24 cellular contexts compared by ENCODE assay signal in genomic region chr5:98785244-98785643, GRCh38. TPM values are rescaled to one million over a fixed set of nuclear protein-coding genes. Genes with fewer than 3 reads are reported as not detected.
DNase-seq lines count a peak whose midpoint lies in the region; ATAC-seq, FAIRE-seq and TF ChIP-seq lines count a peak whose summit lies in the region.
"Had no signal": no experiment of that assay in that cellular context is flagged by ENCODE, and none has a peak within 500 bp of the region (broad histone marks: within the 10 kb centered on the region; RNA-seq: fewer than 3 reads in every experiment).

No MANE protein-coding gene starts in this region.

- H3K4me1 Mint-ChIP-seq in WTC11 (peaks cover 84% of the 10 kb centered on the region), glutamatergic neuron (ENCODE audit: low read depth, unreplicated experiment) (peaks cover 39% of the 10 kb centered on the region)
- H3K4me1 Mint-ChIP-seq: central memory CD8-positive, alpha-beta T cell had no signal

- no peaks in the 10 kb centered on the region for H3K36me3 ChIP-seq in small intestine (ENCODE audit: control insufficient read depth in 2 of 2, insufficient read depth in 2 of 2, low read length in 2 of 2)

- no peak for FAIRE-seq in small intestine (lab: Jason Lieb, UNC)
- FAIRE-seq: GM12891 had no signal

- 11 to 51% (median 37%) methylated on average over 3 of the region's 3 CpGs for WGBS in small intestine, 3 donors

- no peak overlapping the region for H3K4me3 ChIP-seq in small intestine (ENCODE audit: low read depth in 1 of 2, low read length in 2 of 2)
- H3K4me3 ChIP-seq: thoracic aorta had no signal

- CTCF ChIA-PET in WTC11 (lab: Charles Lee): no interaction called here

- H3K27ac ChIP-seq in small intestine (ENCODE audit: low read depth in 1 of 2, low read length in 1 of 2): no peak overlapping the region
- H3K27ac ChIP-seq: thoracic aorta had no signal

- H3K9me3 ChIP-seq in small intestine (ENCODE audit: control insufficient read depth, low read depth): no peaks in the 10 kb centered on the region
- H3K9me3 ChIP-seq: thoracic aorta had no signal

- H3K9me3 Mint-ChIP-seq in WTC11 (no peaks in the 10 kb centered on the region), glutamatergic neuron (ENCODE audit: unreplicated experiment) (no peaks in the 10 kb centered on the region)
- H3K9me3 Mint-ChIP-seq: activated CD8-positive, alpha-beta T cell treated with anti-CD3 and anti-CD28 coated beads for 36 hours; CD8-positive, alpha-beta memory T cell; central memory CD8-positive, alpha-beta T cell; naive B cell had no signal

- intact Hi-C loops in posterior cingulate gyrus (cut with DNase I): no loop called here

- H3K27ac Mint-ChIP-seq in WTC11 (peak overlapping the region; percentile 10; the same call in 1 of the 2 replicates), glutamatergic neuron (ENCODE audit: unreplicated experiment) (no peak overlapping the region)
- H3K27ac Mint-ChIP-seq: activated CD8-positive, alpha-beta T cell treated with anti-CD3 and anti-CD28 coated beads for 36 hours had no signal

- H3K36me3 Mint-ChIP-seq in WTC11: peaks cover 41% of the 10 kb centered on the region
- no peaks in the 10 kb centered on the region for H3K36me3 Mint-ChIP-seq in glutamatergic neuron (ENCODE audit: unreplicated experiment)

- POLR2A ChIA-PET in WTC11 (lab: Charles Lee): no interaction called here

- no peaks in the 10 kb centered on the region for H3K27me3 ChIP-seq in small intestine (ENCODE audit: control insufficient read depth in 2 of 2, insufficient read depth in 2 of 2, low read length in 2 of 2)

- peaks cover 2 to 11% of the 10 kb centered on the region in 2 donors for H3K4me1 ChIP-seq in small intestine (ENCODE audit: control insufficient read depth in 2 of 2, insufficient read depth in 1 of 2, low read depth in 1 of 2, low read length in 1 of 2)

- ATAC-seq in WTC11: no peak; the same call in 1 of the 2 replicates
- ATAC-seq: activated CD8-positive, alpha-beta T cell treated with anti-CD3 and anti-CD28 coated beads for 36 hours had no signal

- peak; percentile 13 for DNase-seq in ELR (ENCODE audit: low read depth)
- DNase-seq in WTC11 (ENCODE audit: low spot score): no peak
- DNase-seq in glutamatergic neuron: no peak
- DNase-seq in small intestine: peak; percentile 4
- DNase-seq in posterior cingulate gyrus: no peak
- no peak for DNase-seq in NK-92 treated with Interleukin-12 subunit alpha and Interleukin-12 subunit beta, amount 100 ng/mL, for 24 hours (lab: John Stamatoyannopoulos, UW)
- DNase-seq in T-helper 2 cell: no peak
- DNase-seq in DMS153 treated with DMSO at 0.1 percent for 48 hours (lab: John Stamatoyannopoulos, UW; ENCODE audit: unreplicated experiment): no peak
- DNase-seq: activated CD8-positive, alpha-beta T cell treated with anti-CD3 and anti-CD28 coated beads for 36 hours; activated naive CD4-positive, alpha-beta T cell treated with Interleukin-2 at 50 U/mL for 16 hours; activated T-cell treated with anti-CD3 and anti-CD28 coated beads for 4 hours; anterior cingulate cortex; CD8-positive, alpha-beta memory T cell; DMS79; KG1; kidney glomerular epithelial cell; naive B cell; NCI-H1694 treated with DMSO at 0.1 percent for 48 hours; NCI-H526 treated with DMSO at 0.1 percent for 48 hours; stimulated activated CD4-positive, alpha-beta T cell treated with anti-CD3 and anti-CD28 coated beads, Interleukin-1b, Interleukin-23, amount 100 ng/mL, for 48 hours; T1000 had no signal

- H3K27me3 Mint-ChIP-seq in WTC11 (ENCODE audit: low read depth): no peaks in the 10 kb centered on the region
- no peaks in the 10 kb centered on the region for H3K27me3 Mint-ChIP-seq in glutamatergic neuron (ENCODE audit: unreplicated experiment)
- H3K27me3 Mint-ChIP-seq: activated CD8-positive, alpha-beta T cell treated with anti-CD3 and anti-CD28 coated beads for 36 hours had no signal

- H3K4me3 Mint-ChIP-seq in WTC11 (no peak overlapping the region), glutamatergic neuron (ENCODE audit: unreplicated experiment) (peak overlapping the region; percentile 28)
- H3K4me3 Mint-ChIP-seq: activated CD8-positive, alpha-beta T cell treated with anti-CD3 and anti-CD28 coated beads for 36 hours; CD8-positive, alpha-beta memory T cell; central memory CD8-positive, alpha-beta T cell; naive B cell had no signal

- TF ChIP-seq CTCF in WTC11 (IDR thresholded peaks at IDR 0.05) (no peak), glutamatergic neuron (IDR thresholded peaks at IDR 0.05; ENCODE audit: partially characterized antibody, unreplicated experiment) (no peak)

TF ChIP-seq in WTC11, 78 proteins besides CTCF, POLR2A, EP300 and RAD21:
- TF ChIP-seq USF2 (CRISPR knock-in tag; IDR thresholded peaks at IDR 0.05) (no peak), ATF3 (CRISPR knock-in tag; conservative IDR thresholded peaks at IDR 0.05) (no peak), JAZF1 (CRISPR knock-in tag; IDR thresholded peaks at IDR 0.05) (no peak), EMX1 (CRISPR knock-in tag; IDR thresholded peaks at IDR 0.05) (no peak), HMGA2 (CRISPR knock-in tag; IDR thresholded peaks at IDR 0.05) (no peak), STAT6 (CRISPR knock-in tag; conservative IDR thresholded peaks at IDR 0.05; ENCODE audit: low read depth) (no peak), ZNF423 (CRISPR knock-in tag; IDR thresholded peaks at IDR 0.05) (no peak)
TF ChIP-seq in WTC11: peak in this region for 0.

RNA-seq across cellular contexts. Expression of gene RGMB, which starts 11.8 kb away (rescaled TPM):
- total RNA-seq in WTC11 (2021): 33.0 to 40.7 TPM (median 40.0 TPM) in 3 replicates
- total RNA-seq in glutamatergic neuron (ENCODE audit: unreplicated experiment): 95.9 TPM
- 10 to 100 TPM in 1 of 3 donors, 1 to 10 TPM in 2; 3.2 to 55.7 (median 3.6) TPM for polyA plus RNA-seq in small intestine

Comparison
In these comparisons a context has a peak if more than half of its experiments do, and no peak if none do; other contexts are left out.
1. DNase-seq: peak in ELR (single experiment) and small intestine (single experiment); none in WTC11 (single experiment), glutamatergic neuron (single experiment), posterior cingulate gyrus (0 of 10), NK-92 treated with Interleukin-12 subunit alpha and Interleukin-12 subunit beta, amount 100 ng/mL, for 24 hours (single experiment), T-helper 2 cell (0 of 5) and DMS153 treated with DMSO at 0.1 percent for 48 hours (single experiment).